Comparison of ENCODE assay signal across 9 cellular contexts in the genomic region with DNA sequence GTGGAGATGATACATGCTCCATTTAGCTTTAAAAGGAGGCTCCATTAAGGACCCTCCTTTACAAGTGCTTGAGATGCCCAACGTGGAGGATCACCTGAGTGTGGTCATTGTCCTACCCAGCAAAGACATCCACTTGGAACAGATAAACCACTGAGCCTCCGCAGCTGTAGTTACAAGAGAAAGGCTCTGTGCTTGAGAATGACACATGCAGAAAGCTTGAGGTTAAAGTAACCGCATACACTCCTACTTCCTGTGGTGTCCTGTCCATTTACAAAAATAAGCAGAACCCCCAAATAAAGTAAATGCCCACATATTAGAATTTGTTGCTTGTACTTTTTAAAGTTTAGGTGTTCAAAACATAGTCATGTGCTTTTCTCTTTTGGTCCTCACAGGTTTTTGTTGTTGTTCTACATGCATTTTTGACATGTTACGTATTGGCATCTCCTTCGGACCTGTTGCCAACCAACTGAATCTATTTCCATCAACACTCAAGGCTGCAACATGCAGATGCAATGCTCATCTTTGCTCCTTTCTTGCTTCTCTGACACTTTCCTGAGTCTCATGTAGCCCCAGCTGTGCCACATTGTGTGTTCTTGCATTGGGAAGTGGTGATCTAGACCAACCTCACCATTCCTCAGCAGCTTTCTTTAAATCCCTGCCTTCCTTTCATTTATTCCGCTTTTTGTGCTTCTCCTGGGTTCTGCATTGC. TPM values are rescaled to one million over a fixed set of nuclear protein-coding genes. Genes with fewer than 3 reads are reported as not detected.
DNase-seq lines count a peak whose midpoint lies in the region; ATAC-seq and TF ChIP-seq lines count a peak whose summit lies in the region.
"Had no signal": no experiment of that assay in that cellular context is flagged by ENCODE, and none has a peak within 500 bp of the region (broad histone marks: within the 10 kb centered on the region; RNA-seq: fewer than 3 reads in every experiment).

No MANE protein-coding gene starts in this region.

- intact Hi-C loops in PC-9 (cut with micrococcal nuclease; ENCODE audit: unreplicated experiment) (no loop called here), natural killer cell (cut with micrococcal nuclease) (no loop called here), Calu3 (cut with micrococcal nuclease; ENCODE audit: unreplicated experiment) (no loop called here)

- H3K9me3 Mint-ChIP-seq in natural killer cell (no peaks in the 10 kb centered on the region), Calu3 (ENCODE audit: low read depth, unreplicated experiment) (no peaks in the 10 kb centered on the region)
- H3K9me3 Mint-ChIP-seq: stimulated activated naive CD8-positive, alpha-beta T cell treated with anti-CD3 and anti-CD28 coated beads, Interleukin-15, Interleukin-2, amounts not matched to agents 100 ng/mL and 50 ng/mL, for 24 hours had no signal

- POLR2A ChIA-PET in PC-9 (lab: Charles Lee; ENCODE audit: unreplicated experiment): no interaction called here

- no peaks in the 10 kb centered on the region for H3K36me3 Mint-ChIP-seq in natural killer cell
- no peaks in the 10 kb centered on the region for H3K36me3 Mint-ChIP-seq in Calu3 (ENCODE audit: insufficient read depth, unreplicated experiment)

- no peaks in the 10 kb centered on the region for H3K79me2 ChIP-seq in PC-9 (ENCODE audit: low read depth)

- H3K4me3 Mint-ChIP-seq in natural killer cell: peak overlapping the region; percentile 32
- no peak overlapping the region for H3K4me3 Mint-ChIP-seq in Calu3 (ENCODE audit: low read depth, unreplicated experiment)
- H3K4me3 Mint-ChIP-seq: stimulated activated naive CD8-positive, alpha-beta T cell treated with anti-CD3 and anti-CD28 coated beads, Interleukin-15, Interleukin-2, amounts not matched to agents 100 ng/mL and 50 ng/mL, for 24 hours had no signal

- peak overlapping the region; percentile 67; the same call in 1 of the 2 replicates for H2AFZ ChIP-seq in PC-9

- DNase-seq in PC-9: no peak
- no peak for DNase-seq in natural killer cell
- DNase-seq in NCI-H748 (lab: John Stamatoyannopoulos, UW; ENCODE audit: unreplicated experiment): no peak
- no peak for DNase-seq in occipital lobe (lab: John Stamatoyannopoulos, UW)
- DNase-seq in NCI-H2196 (lab: John Stamatoyannopoulos, UW; ENCODE audit: unreplicated experiment): no peak
- DNase-seq in Calu3: no peak

- CTCF ChIA-PET in PC-9 (lab: Charles Lee) (no interaction called here), Calu3 (lab: Charles Lee) (no interaction called here)

- H3K27me3 Mint-ChIP-seq in natural killer cell (ENCODE audit: low read depth in 2 of 2) (peaks cover 6 to 12% of the 10 kb centered on the region in 2 donors), Calu3 (ENCODE audit: unreplicated experiment) (no peaks in the 10 kb centered on the region)

- peaks cover 17 to 19% of the 10 kb centered on the region in 2 donors for H3K4me1 Mint-ChIP-seq in natural killer cell
- H3K4me1 Mint-ChIP-seq in Calu3 (ENCODE audit: low read depth, unreplicated experiment): no peaks in the 10 kb centered on the region

- no peaks in the 10 kb centered on the region for H3K36me3 ChIP-seq in PC-9 (ENCODE audit: low read depth)

- H3K4me3 ChIP-seq in PC-9: no peak overlapping the region

- BruUV-seq in PC-9 (replicated peaks; lab: Mats Ljungman, UMichigan) (no TSS peak), Calu3 (replicated peaks; lab: Mats Ljungman, UMichigan) (no TSS peak)

- H3F3A ChIP-seq in PC-9 (ENCODE audit: insufficient read depth, low read depth): no peaks in the 10 kb centered on the region

- no peaks in the 10 kb centered on the region for H3K27me3 ChIP-seq in PC-9 (ENCODE audit: insufficient read depth, low read depth)

- no peaks in the 10 kb centered on the region; the same call in 1 of the 2 replicates for H3K9me2 ChIP-seq in PC-9 (ENCODE audit: insufficient read depth)

- no peaks in the 10 kb centered on the region for H3K4me1 ChIP-seq in PC-9 (replicated peaks; ENCODE audit: insufficient read depth)

- H3K27ac Mint-ChIP-seq in natural killer cell: peak overlapping the region in 1 of 2 donors; percentile 35
- H3K27ac Mint-ChIP-seq in Calu3 (ENCODE audit: unreplicated experiment): no peak overlapping the region
- H3K27ac Mint-ChIP-seq: stimulated activated naive CD8-positive, alpha-beta T cell treated with anti-CD3 and anti-CD28 coated beads, Interleukin-15, Interleukin-2, amounts not matched to agents 100 ng/mL and 50 ng/mL, for 24 hours had no signal

- H4K20me1 ChIP-seq in PC-9 (ENCODE audit: insufficient read depth): no peaks in the 10 kb centered on the region

- H3K27ac ChIP-seq in PC-9: no peak overlapping the region

- no peaks in the 10 kb centered on the region for H3K9me3 ChIP-seq in PC-9 (ENCODE audit: insufficient read depth, low read depth)

- TF ChIP-seq CTCF in PC-9 (conservative IDR thresholded peaks at IDR 0.05): no peak
- no peak for TF ChIP-seq CTCF in natural killer cell (IDR thresholded peaks at IDR 0.05)
- no peak for TF ChIP-seq CTCF in Calu3 (IDR thresholded peaks at IDR 0.05; ENCODE audit: unreplicated experiment)

- H3K4me2 ChIP-seq in PC-9: no peak overlapping the region

- peak; percentile 84 for ATAC-seq in GM19025 (IDR thresholded peaks at IDR 0.05; ENCODE audit: low read depth, unreplicated experiment)
- ATAC-seq in HG02973 (IDR thresholded peaks at IDR 0.05; ENCODE audit: unreplicated experiment): peak; percentile 91
- peak; percentile 46 to 80 (median 74) for ATAC-seq in natural killer cell

RNA-seq across cellular contexts. Expression of gene SERPINB7, which starts 56.0 kb away (rescaled TPM):
- 3.0 and 4.2 TPM in 2 replicates for total RNA-seq in PC-9 (2021)
- total RNA-seq in natural killer cell: not detected
- total RNA-seq in occipital lobe: not detected
- total RNA-seq in Calu3 (2022): 0.19 and 0.88 TPM in 2 replicates

RNA-seq across cellular contexts. Expression of gene SERPINB2, which starts 56.3 kb away (rescaled TPM):
- 0.73 TPM in 1 of 2 replicates, not detected in the other for total RNA-seq in PC-9 (2021)
- 1 to 10 TPM in 2 of 3 donors, not detected in 1; 1.4 to 9.0 TPM for total RNA-seq in natural killer cell
- total RNA-seq in occipital lobe: 0.62 TPM
- total RNA-seq in Calu3 (2022): 39.2 and 85.1 TPM in 2 replicates
